In the genomic region with DNA sequence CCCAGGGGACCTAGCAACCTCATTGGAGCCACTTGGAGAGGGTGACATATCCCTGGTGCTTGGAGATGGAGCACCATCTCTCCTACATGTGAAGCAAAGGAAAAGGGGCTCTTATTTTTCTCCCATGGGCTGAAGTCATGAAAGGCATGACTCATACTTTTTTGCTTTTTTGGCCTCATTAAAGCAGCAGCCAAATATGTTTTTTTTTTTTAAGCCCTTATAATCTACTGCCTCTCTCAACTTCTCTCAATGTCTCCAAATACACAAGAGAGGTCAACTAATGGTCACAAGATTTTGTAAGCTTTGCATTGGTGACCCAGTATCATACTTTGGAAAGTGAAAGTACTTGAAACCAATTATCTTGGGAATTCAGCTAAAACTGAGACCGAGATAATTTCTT, we compare ENCODE assay signal across 16 cellular contexts. TPM values are rescaled to one million over a fixed set of nuclear protein-coding genes. Genes with fewer than 3 reads are reported as not detected.
A peak's percentile ranks its signal among the peaks of the same experiment; 100 is the strongest.
DNase-seq lines count a peak whose midpoint lies in the region; ATAC-seq and TF ChIP-seq lines count a peak whose summit lies in the region.
"Had no signal": no experiment of that assay in that cellular context is flagged by ENCODE, and none has a peak within 500 bp of the region (broad histone marks: within the 10 kb centered on the region; RNA-seq: fewer than 3 reads in every experiment).

No MANE protein-coding gene starts in this region.

- H3K9me3 ChIP-seq in fibroblast of lung (ENCODE audit: control insufficient read depth, insufficient read depth, low read depth, low read length) (no peaks in the 10 kb centered on the region), neural progenitor cell (ENCODE audit: low read depth) (no peaks in the 10 kb centered on the region), thyroid gland (no peaks in the 10 kb centered on the region)
- H3K9me3 ChIP-seq: MG63, ovary had no signal

- H3K36me3 Mint-ChIP-seq in neural progenitor cell = peaks cover 3% of the 10 kb centered on the region

- no peaks in the 10 kb centered on the region for H3K79me2 ChIP-seq in fibroblast of lung (ENCODE audit: control insufficient read depth, insufficient read depth, low read length)
- H3K79me2 ChIP-seq in neural progenitor cell (ENCODE audit: low read depth) = no peaks in the 10 kb centered on the region

- H3K4me1 Mint-ChIP-seq in neural progenitor cell = peaks cover 16% of the 10 kb centered on the region

- 65 to 68% methylated on average over 1 of the region's 1 CpG for WGBS in thyroid gland, 2 donors

- no peaks in the 10 kb centered on the region for H4K20me1 ChIP-seq in fibroblast of lung (ENCODE audit: control insufficient read depth, extremely low read depth, insufficient read depth, low read length)
- H4K20me1 ChIP-seq in neural progenitor cell (ENCODE audit: low read depth) = no peaks in the 10 kb centered on the region
- H4K20me1 ChIP-seq: BLaER1 had no signal

- H3K36me3 ChIP-seq in fibroblast of lung (ENCODE audit: control insufficient read depth, insufficient read depth, low read length) (no peaks in the 10 kb centered on the region), neural progenitor cell (no peaks in the 10 kb centered on the region), thyroid gland (no peaks in the 10 kb centered on the region)
- H3K36me3 ChIP-seq: ovary had no signal

- H3K4me3 ChIP-seq in fibroblast of lung (replicated peaks in 1 of 4; ENCODE audit: control extremely low read depth in 1 of 4, insufficient read depth in 1 of 4, low read depth in 3 of 4, low read length in 4 of 4) (no peak overlapping the region), neural progenitor cell (no peak overlapping the region), thyroid gland (replicated peaks in 1 of 3) (no peak overlapping the region)
- H3K4me3 ChIP-seq: BLaER1, lung, MG63, ovary had no signal

- H3K27ac ChIP-seq in fibroblast of lung (ENCODE audit: insufficient read depth, low read length) (no peak overlapping the region), neural progenitor cell (no peak overlapping the region), thyroid gland (no peak overlapping the region)
- H3K27ac ChIP-seq: BLaER1 had no signal

- peaks cover 2% of the 10 kb centered on the region for H3K9me3 Mint-ChIP-seq in neural progenitor cell
- H3K9me3 Mint-ChIP-seq: activated CD4-positive, alpha-beta T cell treated with anti-CD3 and anti-CD28 coated beads, Interleukin-2, amount 10 ng/mL, durations not matched to agents 24 days and 14 days had no signal

- H3K27ac Mint-ChIP-seq in neural progenitor cell = no peak overlapping the region
- H3K27ac Mint-ChIP-seq: activated CD4-positive, alpha-beta T cell treated with anti-CD3 and anti-CD28 coated beads, Interleukin-2, amount 10 ng/mL, durations not matched to agents 24 days and 14 days; activated T-cell treated with anti-CD3 and anti-CD28 coated beads, Interleukin-2, amount 50 U/mL, for 24 hours; stimulated activated naive CD8-positive, alpha-beta T cell treated with anti-CD3 and anti-CD28 coated beads, Interleukin-15, amount 100 ng/mL, for 72 hours had no signal

- no peak for ATAC-seq in GM21515 (IDR thresholded peaks at IDR 0.05; ENCODE audit: unreplicated experiment)
- ATAC-seq: stimulated activated naive CD8-positive, alpha-beta T cell treated with anti-CD3 and anti-CD28 coated beads, Interleukin-15, amount 100 ng/mL, for 72 hours had no signal

- H3K4me2 ChIP-seq in fibroblast of lung (ENCODE audit: extremely low read depth, insufficient read depth, low read length) (no peak overlapping the region), neural progenitor cell (no peak overlapping the region)
- H3K4me2 ChIP-seq: BLaER1 had no signal

- peak; percentile 15 for DNase-seq in GM03348 (ENCODE audit: low spot score)
- DNase-seq in M059J (ENCODE audit: low read depth) = peak; percentile 6
- DNase-seq in fibroblast of lung (ENCODE audit: low read depth in 2 of 2) = peak; percentile 28 to 43
- DNase-seq in neural progenitor cell (ENCODE audit: low spot score) = no peak
- no peak for DNase-seq in middle frontal gyrus (ENCODE audit: extremely low spot score, low spot score)
- DNase-seq in thyroid gland = no peak
- no peak for DNase-seq in NCI-H2029 (lab: John Stamatoyannopoulos, UW)
- DNase-seq: activated CD4-positive, alpha-beta T cell treated with anti-CD3 and anti-CD28 coated beads, Interleukin-2, amount 10 ng/mL, durations not matched to agents 24 days and 14 days; activated T-cell treated with anti-CD3 and anti-CD28 coated beads, Interleukin-2, amount 50 U/mL, for 24 hours; MG63; stimulated activated naive CD8-positive, alpha-beta T cell treated with anti-CD3 and anti-CD28 coated beads, Interleukin-15, amount 100 ng/mL, for 72 hours; T-helper 9 cell had no signal

- H2AFZ ChIP-seq in fibroblast of lung (ENCODE audit: low read length) (no peak overlapping the region), neural progenitor cell (replicated peaks) (no peak overlapping the region)

- TF ChIP-seq POLR2A in thyroid gland (IDR thresholded peaks at IDR 0.05) = no peak

- peaks cover 7% of the 10 kb centered on the region for H3K27me3 Mint-ChIP-seq in neural progenitor cell (ENCODE audit: insufficient read depth, low read depth)

- H3K9ac ChIP-seq in fibroblast of lung (ENCODE audit: insufficient read depth, low read length) (no peak overlapping the region), neural progenitor cell (no peak overlapping the region)
- H3K9ac ChIP-seq: BLaER1 had no signal

- intact Hi-C loops in thyroid gland (cut with DNase I) = no loop called here

- H3K4me1 ChIP-seq in fibroblast of lung (ENCODE audit: control insufficient read depth, extremely low read depth, insufficient read depth, low read length) (no peaks in the 10 kb centered on the region), neural progenitor cell (peaks cover 4% of the 10 kb centered on the region), thyroid gland (peaks cover 11 to 15% of the 10 kb centered on the region in 2 donors)
- H3K4me1 ChIP-seq: BLaER1 had no signal

- peaks cover 21% of the 10 kb centered on the region for H3F3A ChIP-seq in neural progenitor cell (ENCODE audit: low read depth)

- no peak for TF ChIP-seq CTCF in fibroblast of lung (conservative IDR thresholded peaks at IDR 0.05 in 1 of 2, IDR thresholded peaks at IDR 0.05 in 1 of 2; ENCODE audit: low read depth in 1 of 2, low read length in 2 of 2)
- TF ChIP-seq CTCF in neural progenitor cell (IDR thresholded peaks at IDR 0.05) = no peak
- no peak for TF ChIP-seq CTCF in thyroid gland (IDR thresholded peaks at IDR 0.05)

- peaks cover 23% of the 10 kb centered on the region for H3K27me3 ChIP-seq in fibroblast of lung (ENCODE audit: control insufficient read depth, insufficient read depth, low read length)
- peaks cover 21% of the 10 kb centered on the region for H3K27me3 ChIP-seq in neural progenitor cell
- no peaks in the 10 kb centered on the region for H3K27me3 ChIP-seq in thyroid gland
- H3K27me3 ChIP-seq: MG63, ovary had no signal

- peak overlapping the region; percentile 92 for H3K4me3 Mint-ChIP-seq in neural progenitor cell
- H3K4me3 Mint-ChIP-seq: activated T-cell treated with anti-CD3 and anti-CD28 coated beads, Interleukin-2, amount 50 U/mL, for 24 hours had no signal

RNA-seq across cellular contexts. Expression of a gene that starts 1.6 kb away (rescaled TPM):
- total RNA-seq in M059J (2014; rRNA removed; shearing (Covaris generic)) = 0.44 TPM in 1 of 2 replicates, not detected in the other
- 0.26 TPM in 1 of 2 replicates, not detected in the other for total RNA-seq in fibroblast of lung
- polyA plus RNA-seq in fibroblast of lung = not detected in 2 replicates
- not detected in 2 replicates for polyA plus RNA-seq in fibroblast of lung (2012)
- not detected in 2 replicates for polyA minus RNA-seq in fibroblast of lung (ENCODE audit: low replicate concordance)
- total RNA-seq in neural progenitor cell (ENCODE audit: low replicate concordance) = 0.22 TPM in 1 of 2 replicates, not detected in the other
- under 1 TPM in 3 of 4 donors, not detected in 1; 0.49 to 0.89 (median 0.81) TPM for total RNA-seq in thyroid gland
- total RNA-seq: activated CD4-positive, alpha-beta T cell treated with anti-CD3 and anti-CD28 coated beads, Interleukin-2, amount 10 ng/mL, durations not matched to agents 24 days and 14 days had no signal

RNA-seq across cellular contexts. Expression of a gene that starts 16.3 kb away (rescaled TPM):
- 30.7 and 32.6 TPM in 2 replicates for total RNA-seq in M059J (2014; rRNA removed; shearing (Covaris generic))
- 10.8 and 12.7 TPM in 2 replicates for total RNA-seq in fibroblast of lung
- polyA plus RNA-seq in fibroblast of lung = 16.8 and 19.0 TPM in 2 replicates
- 7.9 and 8.9 TPM in 2 replicates for polyA plus RNA-seq in fibroblast of lung (2012)
- 3.6 and 5.5 TPM in 2 replicates for polyA minus RNA-seq in fibroblast of lung (ENCODE audit: low replicate concordance)
- total RNA-seq in neural progenitor cell (ENCODE audit: low replicate concordance) = 25.2 and 32.2 TPM in 2 replicates
- total RNA-seq in thyroid gland = 10 to 100 TPM in 3 of 4 donors, 1 to 10 TPM in 1; 8.7 to 16.0 (median 13.3) TPM

RNA-seq across cellular contexts. Expression of a gene that starts 16.4 kb away (rescaled TPM):
- total RNA-seq in M059J (2014; rRNA removed; shearing (Covaris generic)) = 45.1 and 55.0 TPM in 2 replicates
- 19.0 and 21.1 TPM in 2 replicates for total RNA-seq in fibroblast of lung
- polyA plus RNA-seq in fibroblast of lung = 40.5 and 45.1 TPM in 2 replicates
- 22.6 and 23.7 TPM in 2 replicates for polyA plus RNA-seq in fibroblast of lung (2012)
- polyA minus RNA-seq in fibroblast of lung (ENCODE audit: low replicate concordance) = 32.2 and 50.2 TPM in 2 replicates
- total RNA-seq in neural progenitor cell (ENCODE audit: low replicate concordance) = 53.5 and 54.5 TPM in 2 replicates
- 100 to 1,000 TPM in 1 of 4 donors, 10 to 100 TPM in 3; 39.8 to 138 (median 49.3) TPM for total RNA-seq in thyroid gland

Comparison
In these comparisons a context has a peak if more than half of its experiments do, and no peak if none do; other contexts are left out.
1. DNase-seq: peak in GM03348 (single experiment), M059J (single experiment) and fibroblast of lung (2 of 2); none in neural progenitor cell (single experiment), middle frontal gyrus (single experiment), thyroid gland (0 of 2) and NCI-H2029 (single experiment).